In the genomic region with DNA sequence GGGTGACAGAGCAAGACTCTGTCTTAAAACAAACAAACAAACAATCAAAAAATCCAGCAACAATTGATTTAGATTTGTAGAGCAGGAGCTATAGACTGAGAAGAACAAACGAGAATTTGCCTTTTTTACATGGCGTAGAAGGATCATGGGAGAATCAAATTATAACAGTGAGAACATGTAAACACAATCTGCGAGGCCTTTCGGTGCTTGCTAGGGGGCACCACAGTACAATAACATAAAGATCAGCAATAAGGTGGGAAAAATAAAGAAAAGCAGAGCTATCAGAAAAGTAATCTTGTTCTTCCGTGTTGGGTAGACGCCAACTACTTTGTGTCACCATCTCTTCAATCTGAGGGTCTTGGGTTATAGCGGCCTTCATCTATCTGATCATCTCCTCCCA, we compare ENCODE assay signal across 12 cellular contexts.
DNase-seq lines count a peak whose midpoint lies in the region; ATAC-seq and TF ChIP-seq lines count a peak whose summit lies in the region.
"Had no signal": no experiment of that assay in that cellular context is flagged by ENCODE, and none has a peak within 500 bp of the region (broad histone marks: within the 10 kb centered on the region; RNA-seq: fewer than 3 reads in every experiment).

No MANE protein-coding gene starts in this region.

- no peaks in the 10 kb centered on the region for H3K36me3 ChIP-seq in PC-3 (ENCODE audit: low read depth, low read length)
- H3K36me3 ChIP-seq: esophagus squamous epithelium, thoracic aorta had no signal

- no peak overlapping the region for H3K4me2 ChIP-seq in PC-3 (ENCODE audit: low read length)

- CTCF ChIA-PET in PC-3 (lab: Charles Lee), result interaction anchor here (1.2 kb wide), 1 partner anchor 121 kb away, joined by 5 read pairs; no protein-coding TSS in a partner anchor

- H3F3A ChIP-seq in PC-3 (ENCODE audit: low read length, unreplicated experiment), result no peaks in the 10 kb centered on the region

- no peaks in the 10 kb centered on the region for H3K9me2 ChIP-seq in PC-3 (replicated peaks; ENCODE audit: low read length)

- H3K9ac ChIP-seq in PC-3 (ENCODE audit: low read length), result no peak overlapping the region

- H2AFZ ChIP-seq in PC-3 (ENCODE audit: low read length), result no peak overlapping the region

- H3K27me3 ChIP-seq in PC-3 (ENCODE audit: low read length), result no peaks in the 10 kb centered on the region
- H3K27me3 ChIP-seq: esophagus squamous epithelium had no signal

- TF ChIP-seq CTCF in AG10803 (conservative IDR thresholded peaks at IDR 0.05; ENCODE audit: low read length), result peak; percentile 17; the same call in 1 of the 2 replicates
- peak; percentile 45; the same call in 1 of the 2 replicates for TF ChIP-seq CTCF in PC-3 (conservative IDR thresholded peaks at IDR 0.05; ENCODE audit: low read depth, low read length)
- TF ChIP-seq CTCF in epithelial cell of proximal tubule (conservative IDR thresholded peaks at IDR 0.05; ENCODE audit: low read depth, low read length), result peak; percentile 18

- no peaks in the 10 kb centered on the region for H3K79me2 ChIP-seq in PC-3 (ENCODE audit: low read length)

- no peak overlapping the region for H3K27ac ChIP-seq in PC-3 (ENCODE audit: low read length)
- H3K27ac ChIP-seq: esophagus squamous epithelium, thoracic aorta had no signal

- H3K9me3 ChIP-seq in PC-3 (ENCODE audit: low read length), result no peaks in the 10 kb centered on the region
- H3K9me3 ChIP-seq: esophagus squamous epithelium, thoracic aorta had no signal

- no peak for ATAC-seq in PC-3
- ATAC-seq in GM18858 (IDR thresholded peaks at IDR 0.05; ENCODE audit: unreplicated experiment), result no peak
- ATAC-seq: activated T-helper 17 cell treated with anti-CD3 and anti-CD28 coated beads, Interleukin-2, amount 50 U/mL, for 72 hours had no signal

- DNase-seq in AG10803 (ENCODE audit: low read depth) (no peak), ELR (ENCODE audit: low read depth) (peak; percentile 9), PC-3 (no peak), epithelial cell of proximal tubule (ENCODE audit: low read depth) (no peak), GOT3 (lab: John Stamatoyannopoulos, UW) (no peak), H4 (ENCODE audit: low spot score) (no peak)
- DNase-seq in stimulated activated CD4-positive, alpha-beta T cell treated with anti-CD3 and anti-CD28 coated beads, Interleukin-2, amount 100 ng/mL, for 24 hours, result no peak
- DNase-seq: esophagus squamous epithelium, NCI-H82 had no signal

- POLR2A ChIA-PET in PC-3 (lab: Charles Lee; ENCODE audit: unreplicated experiment), result no interaction called here

- peaks cover 7% of the 10 kb centered on the region; the same call in 1 of the 2 replicates for H3K4me1 ChIP-seq in PC-3 (ENCODE audit: insufficient read depth, low read length)
- H3K4me1 ChIP-seq: esophagus squamous epithelium had no signal

- H4K20me1 ChIP-seq in PC-3 (ENCODE audit: low read length), result no peaks in the 10 kb centered on the region

- intact Hi-C loops in PC-3 (cut with micrococcal nuclease), result no loop called here

- no TSS peak for BruUV-seq in PC-3 (replicated peaks; lab: Mats Ljungman, UMichigan)

- H3K4me3 ChIP-seq in AG10803 (ENCODE audit: low read length) (no peak overlapping the region), PC-3 (ENCODE audit: low read length) (no peak overlapping the region), epithelial cell of proximal tubule (ENCODE audit: low read depth, low read length) (no peak overlapping the region)
- H3K4me3 ChIP-seq: esophagus squamous epithelium, thoracic aorta had no signal
